ENCODE assay signal across 1 cellular context in genomic region chr3:32844322-32844654, GRCh38.
TF ChIP-seq lines count a peak whose summit lies in the region.

No MANE protein-coding gene starts in this region.

TF ChIP-seq in WTC11, 78 proteins besides CTCF, POLR2A, EP300 and RAD21 (continued from another document):
- TF ChIP-seq STAT6 (CRISPR knock-in tag; conservative IDR thresholded peaks at IDR 0.05; ENCODE audit: low read depth) = no peak
- no peak for TF ChIP-seq SMAD4 (CRISPR knock-in tag; IDR thresholded peaks at IDR 0.05)
- no peak for TF ChIP-seq NR3C1 (CRISPR knock-in tag; conservative IDR thresholded peaks at IDR 0.05; ENCODE audit: low read depth)
- TF ChIP-seq ZNF416 (CRISPR knock-in tag; IDR thresholded peaks at IDR 0.05) = no peak
